Comparison of ENCODE assay signal across 18 cellular contexts in genomic region chr4:87677731-87678130, GRCh38. TPM values are rescaled to one million over a fixed set of nuclear protein-coding genes. Genes with fewer than 3 reads are reported as not detected.
DNase-seq lines count a peak whose midpoint lies in the region; ATAC-seq and TF ChIP-seq lines count a peak whose summit lies in the region.
"Had no signal": no experiment of that assay in that cellular context is flagged by ENCODE, and none has a peak within 500 bp of the region (broad histone marks: within the 10 kb centered on the region; RNA-seq: fewer than 3 reads in every experiment).

No MANE protein-coding gene starts in this region.

- H3K4me1 ChIP-seq in uterus: no peaks in the 10 kb centered on the region

- no peak for TF ChIP-seq POLR2A in uterus (IDR thresholded peaks at IDR 0.05)

- H3K36me3 ChIP-seq in uterus: no peaks in the 10 kb centered on the region
- H3K36me3 ChIP-seq: thoracic aorta had no signal

- TF ChIP-seq CTCF in choroid plexus epithelial cell (conservative IDR thresholded peaks at IDR 0.05; ENCODE audit: low read depth, low read length): no peak
- TF ChIP-seq CTCF in uterus (IDR thresholded peaks at IDR 0.05): no peak
- no peak for TF ChIP-seq CTCF in coronary artery (IDR thresholded peaks at IDR 0.05)

- no peaks in the 10 kb centered on the region for H3K9me3 ChIP-seq in uterus
- H3K9me3 ChIP-seq: thoracic aorta had no signal

- no peaks in the 10 kb centered on the region for H3K27me3 ChIP-seq in uterus

- H3K4me3 ChIP-seq in choroid plexus epithelial cell (ENCODE audit: low read depth, low read length) (no peak overlapping the region), uterus (no peak overlapping the region), coronary artery (no peak overlapping the region)
- H3K4me3 ChIP-seq: thoracic aorta had no signal

- H3K27ac ChIP-seq in uterus: peak overlapping the region; percentile 49 to 68
- no peak overlapping the region for H3K27ac ChIP-seq in coronary artery
- H3K27ac ChIP-seq: thoracic aorta had no signal

- DNase-seq in choroid plexus epithelial cell (ENCODE audit: low read depth): peak; percentile 26
- peak; percentile 45 to 73 for DNase-seq in uterus
- no peak for DNase-seq in effector CD4-positive, alpha-beta T cell
- no peak for DNase-seq in GM19238 (ENCODE audit: insufficient read length, low spot score)
- DNase-seq in SIG-M5 (lab: John Stamatoyannopoulos, UW): no peak
- no peak for DNase-seq in coronary artery (ENCODE audit: low spot score)
- DNase-seq: DMS79 treated with DMSO at 0.1 percent for 48 hours; IMR-90; NCI-H446; stimulated activated CD4-positive, alpha-beta T cell treated with anti-CD3 and anti-CD28 coated beads, Interleukin-4, amount 100 ng/mL, for 1 hour; SW 1271 had no signal

- peak; percentile 83 for ATAC-seq in GM19438 (IDR thresholded peaks at IDR 0.05; ENCODE audit: low read depth, unreplicated experiment)
- peak; percentile 88 for ATAC-seq in HG03025 (IDR thresholded peaks at IDR 0.05; ENCODE audit: low FRiP score, unreplicated experiment)

- intact Hi-C loops in uterus (cut with DNase I; ENCODE audit: low total_unique reads): no loop called here

RNA-seq across cellular contexts. Expression of gene DMP1, which starts 27.7 kb away (rescaled TPM):
- not detected for total RNA-seq in uterus
- total RNA-seq: activated CD8-positive, alpha-beta memory T cell treated with anti-CD3 and anti-CD28 coated beads for 36 hours; epithelial cell of proximal tubule; IMR-90; kidney epithelial cell; osteocyte had no signal

Comparison
In these comparisons a context has a peak if more than half of its experiments do, and no peak if none do; other contexts are left out.
1. DNase-seq: peak in choroid plexus epithelial cell (single experiment) and uterus (2 of 2); none in effector CD4-positive, alpha-beta T cell (single experiment), GM19238 (single experiment), SIG-M5 (single experiment) and coronary artery (single experiment).
2. H3K27ac ChIP-seq: peak in uterus (2 of 2); none in coronary artery (0 of 2).